In genomic region chr2:40721595-40721994, GRCh38 we compare ENCODE assay signal across 17 cellular contexts.
DNase-seq lines count a peak whose midpoint lies in the region; ATAC-seq lines count a peak whose summit lies in the region.
"Had no signal": no experiment of that assay in that cellular context is flagged by ENCODE, and none has a peak within 500 bp of the region (broad histone marks: within the 10 kb centered on the region; RNA-seq: fewer than 3 reads in every experiment).

No MANE protein-coding gene starts in this region.

- ATAC-seq in left ventricle myocardium superior, result peak; percentile 28
- ATAC-seq in HG03442 (IDR thresholded peaks at IDR 0.05; ENCODE audit: unreplicated experiment), result no peak

- no peaks in the 10 kb centered on the region for H3K9me3 ChIP-seq in HAP-1
- H3K9me3 ChIP-seq: stomach had no signal

- intact Hi-C loops in left ventricle myocardium superior (cut with micrococcal nuclease) (no loop called here), cardiac septum (cut with DNase I) (no loop called here)

- no peak overlapping the region for H3K4me3 ChIP-seq in HAP-1
- H3K4me3 ChIP-seq: neural progenitor cell, stomach had no signal

- in situ Hi-C loops in HAP-1 (cut with MboI; ENCODE audit: low sequenced_read_pairs), result no loop called here

- H3K27me3 ChIP-seq in HAP-1 (ENCODE audit: low read depth), result no peaks in the 10 kb centered on the region
- H3K27me3 ChIP-seq: neural progenitor cell, stomach had no signal

- no peaks in the 10 kb centered on the region for H3K36me3 ChIP-seq in HAP-1 (replicated peaks)
- H3K36me3 ChIP-seq: neural progenitor cell, stomach had no signal

- DNase-seq in left ventricle myocardium superior (no peak), cardiac septum (ENCODE audit: low spot score) (no peak), RPMI7951 (ENCODE audit: low read depth) (peak; percentile 51), fibroblast of peridontal ligament (ENCODE audit: extremely low read depth) (peak; percentile 54), Ammon's horn (ENCODE audit: low spot score) (no peak), HAP-1 (ENCODE audit: low spot score in 2 of 2) (no peak)
- no peak for DNase-seq in stimulated activated naive CD4-positive, alpha-beta T cell treated with Interleukin-2 at 50 U/mL for 16 hours (lab: John Stamatoyannopoulos, UW)
- DNase-seq: activated CD4-positive, CD25-positive, alpha-beta regulatory T cell; activated CD8-positive, alpha-beta memory T cell treated with anti-CD3 and anti-CD28 coated beads, Interleukin-2, amount 50 U/mL, for 4 hours; activated naive CD8-positive, alpha-beta T cell treated with anti-CD3 and anti-CD28 coated beads for 36 hours; NCI-H1105; NCI-H446 treated with DMSO at 0.1 percent for 48 hours; OCI-M1; stomach; T-helper 1 cell had no signal

- no peaks in the 10 kb centered on the region for H3K4me1 ChIP-seq in HAP-1
- H3K4me1 ChIP-seq: neural progenitor cell, stomach had no signal

Comparison
In these comparisons a context has a peak if more than half of its experiments do, and no peak if none do; other contexts are left out.
1. DNase-seq: peak in RPMI7951 (single experiment) and fibroblast of peridontal ligament (single experiment); none in left ventricle myocardium superior (single experiment), cardiac septum (single experiment), stimulated activated naive CD4-positive, alpha-beta T cell treated with Interleukin-2 at 50 U/mL for 16 hours (single experiment), Ammon's horn (single experiment) and HAP-1 (0 of 2).